1 cellular context compared by ENCODE assay signal in genomic region chr3:140941434-140942220, GRCh38.
TF ChIP-seq lines count a peak whose summit lies in the region.

TSS of gene SLC25A36 (plus strand) at chr3:140941836. CDS start at chr3:140942055, 219 bp downstream.

TF ChIP-seq in HepG2, 621 proteins besides CTCF, POLR2A, EP300 and RAD21 (continued from another document and continues in another):
- peak; percentile 47; the same call in 1 of the 2 replicates for TF ChIP-seq ARID3A (IDR thresholded peaks at IDR 0.05; ENCODE audit: low read depth, low read length)
- TF ChIP-seq ZMYM4 (CRISPR knock-in tag; IDR thresholded peaks at IDR 0.05), result peak; percentile 99
- TF ChIP-seq ZNF710 (CRISPR knock-in tag; IDR thresholded peaks at IDR 0.05; ENCODE audit: borderline replicate concordance), result peak; percentile 52; the same call in 1 of the 2 replicates
- TF ChIP-seq KLF16 (CRISPR knock-in tag; IDR thresholded peaks at IDR 0.05), result peak in 1 of 2 experiments; percentile 72; a peak in 2 of 4 replicates
- no peak; the same call in 1 of the 2 replicates for TF ChIP-seq ZNF816 (CRISPR knock-in tag; IDR thresholded peaks at IDR 0.05; ENCODE audit: borderline replicate concordance)
- TF ChIP-seq ZNF432 (CRISPR knock-in tag; IDR thresholded peaks at IDR 0.05; ENCODE audit: borderline replicate concordance), result no peak
- peak; percentile 82 for TF ChIP-seq ZBTB39 (CRISPR knock-in tag; IDR thresholded peaks at IDR 0.05)
- TF ChIP-seq UBTF (CRISPR knock-in tag; IDR thresholded peaks at IDR 0.05), result peak; percentile 83
- peak; percentile 81 for TF ChIP-seq SRY (CRISPR knock-in tag; IDR thresholded peaks at IDR 0.05)
- peak; percentile 68; the same call in 1 of the 2 replicates for TF ChIP-seq YEATS4 (CRISPR knock-in tag; IDR thresholded peaks at IDR 0.05; ENCODE audit: borderline replicate concordance)
- TF ChIP-seq DR1 (CRISPR knock-in tag; IDR thresholded peaks at IDR 0.05), result peak; percentile 79
- peak; percentile 86 for TF ChIP-seq ZFP91 (CRISPR knock-in tag; IDR thresholded peaks at IDR 0.05; ENCODE audit: borderline replicate concordance)
- peak; percentile 39; the same call in 1 of the 2 replicates for TF ChIP-seq JDP2 (CRISPR knock-in tag; IDR thresholded peaks at IDR 0.05; ENCODE audit: borderline replicate concordance)
- peak; percentile 95 for TF ChIP-seq RXRA (CRISPR knock-in tag; IDR thresholded peaks at IDR 0.05)
- 0 out of 2 replicates have a peak, but pooled peaks have one; percentile 21 for TF ChIP-seq ZNF3 (CRISPR knock-in tag; IDR thresholded peaks at IDR 0.05)
- peak; percentile 87 for TF ChIP-seq RARA (CRISPR knock-in tag; IDR thresholded peaks at IDR 0.05)
- peak; percentile 64; the same call in 1 of the 2 replicates for TF ChIP-seq SNAPC5 (CRISPR knock-in tag; IDR thresholded peaks at IDR 0.05; ENCODE audit: borderline replicate concordance)
- TF ChIP-seq PTBP1 (IDR thresholded peaks at IDR 0.05; ENCODE audit: low read depth, low read length, poor library complexity, severe bottlenecking), result no peak
- TF ChIP-seq CREB1 (IDR thresholded peaks at IDR 0.05), result peak; percentile 100
- TF ChIP-seq CREB1 (CRISPR knock-in tag; IDR thresholded peaks at IDR 0.05), result peak; percentile 97
- peak; percentile 96; the same call in 1 of the 2 replicates for TF ChIP-seq ATF5 (CRISPR knock-in tag; IDR thresholded peaks at IDR 0.05; ENCODE audit: low read depth)
- 0 out of 2 replicates have a peak, but pooled peaks have one; percentile 59 for TF ChIP-seq ZFYVE20 (CRISPR knock-in tag; IDR thresholded peaks at IDR 0.05; ENCODE audit: borderline replicate concordance, low read depth)
- TF ChIP-seq ZNF331 (CRISPR knock-in tag; IDR thresholded peaks at IDR 0.05), result peak; percentile 91
- TF ChIP-seq MAX (IDR thresholded peaks at IDR 0.05), result peak; percentile 98
- TF ChIP-seq RFXAP (CRISPR knock-in tag; IDR thresholded peaks at IDR 0.05; ENCODE audit: borderline replicate concordance), result peak; percentile 95
- TF ChIP-seq DRAP1 (CRISPR knock-in tag; IDR thresholded peaks at IDR 0.05), result peak; percentile 92
- peak; percentile 95 for TF ChIP-seq ZBTB43 (CRISPR knock-in tag; conservative IDR thresholded peaks at IDR 0.05)
- no peak for TF ChIP-seq DPF2 (CRISPR knock-in tag; IDR thresholded peaks at IDR 0.05; ENCODE audit: borderline replicate concordance, low read depth)
- peak; percentile 91; the same call in 1 of the 2 replicates for TF ChIP-seq FOXO4 (CRISPR knock-in tag; conservative IDR thresholded peaks at IDR 0.05)
- no peak for TF ChIP-seq NCOA1 (CRISPR knock-in tag; IDR thresholded peaks at IDR 0.05)
- no peak for TF ChIP-seq GPN1 (CRISPR knock-in tag; IDR thresholded peaks at IDR 0.05; ENCODE audit: borderline replicate concordance)
- TF ChIP-seq TRIM22 (IDR thresholded peaks at IDR 0.05), result no peak
- TF ChIP-seq HBP1 (CRISPR knock-in tag; IDR thresholded peaks at IDR 0.05; ENCODE audit: low read depth), result peak; percentile 96
- TF ChIP-seq KDM5B (CRISPR knock-in tag; IDR thresholded peaks at IDR 0.05; ENCODE audit: borderline replicate concordance), result peak; percentile 91; the same call in 1 of the 2 replicates
- TF ChIP-seq ZZZ3 (CRISPR knock-in tag; IDR thresholded peaks at IDR 0.05; ENCODE audit: borderline replicate concordance), result peak; percentile 73; the same call in 1 of the 2 replicates
- TF ChIP-seq FOXK2 (IDR thresholded peaks at IDR 0.05), result peak; percentile 90
- peak; percentile 96 for TF ChIP-seq ZNF772 (CRISPR knock-in tag; IDR thresholded peaks at IDR 0.05)
- TF ChIP-seq FOXP4 (CRISPR knock-in tag; IDR thresholded peaks at IDR 0.05), result peak; percentile 74
- peak; percentile 65 for TF ChIP-seq FOSL2 (CRISPR knock-in tag; IDR thresholded peaks at IDR 0.05)
